Comparison of ENCODE assay signal across 8 cellular contexts in the genomic region with DNA sequence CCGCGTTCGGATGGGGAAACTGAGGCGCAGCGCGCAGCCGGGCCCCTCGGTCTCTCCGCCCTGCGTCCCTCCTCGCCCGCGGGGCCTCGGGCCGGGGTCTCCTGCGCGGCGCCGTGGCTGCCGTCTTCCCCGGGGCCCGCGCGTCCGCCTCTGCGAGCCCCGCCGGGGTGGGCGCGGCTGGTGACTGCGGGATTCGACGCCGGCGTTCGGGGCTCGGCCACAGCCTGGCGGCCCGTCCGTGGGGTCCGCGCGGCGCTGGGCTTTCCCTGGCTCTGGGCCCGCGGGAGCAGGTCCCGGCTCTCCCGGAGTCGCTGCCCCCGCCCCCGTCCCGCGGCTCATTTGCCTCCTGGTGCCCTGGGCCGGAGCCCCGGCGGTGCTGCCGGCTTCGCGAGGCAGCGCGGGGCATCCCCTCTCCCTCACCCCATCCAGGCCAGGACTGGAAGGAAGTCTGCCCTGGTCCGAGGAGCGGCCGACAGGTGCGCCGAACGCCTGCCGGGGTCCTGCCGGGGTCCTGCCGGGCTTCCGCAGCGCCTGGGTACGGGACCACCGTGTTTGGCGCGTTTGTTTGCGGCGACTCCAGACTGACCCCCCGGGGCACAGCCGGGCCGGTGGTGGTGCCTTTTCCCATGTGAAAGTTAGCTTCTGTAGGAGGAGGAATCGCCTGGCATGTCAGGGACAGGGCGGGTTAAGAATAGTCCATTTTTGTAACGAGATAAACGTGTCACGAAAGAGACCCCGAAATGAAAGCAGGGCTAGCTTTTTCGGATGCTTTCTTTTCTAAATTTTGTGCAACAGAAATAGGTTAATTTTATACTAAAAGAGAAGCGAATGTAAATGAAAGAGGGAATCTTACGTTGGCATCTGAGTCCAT. TPM values are rescaled to one million over a fixed set of nuclear protein-coding genes. Genes with fewer than 3 reads are reported as not detected.
DNase-seq lines count a peak whose midpoint lies in the region; ATAC-seq, FAIRE-seq and TF ChIP-seq lines count a peak whose summit lies in the region.

No MANE protein-coding gene starts in this region.

- H2AFZ ChIP-seq in GM12878 (ENCODE audit: control insufficient read depth, low read depth, low read length) = peak overlapping the region; percentile 99

- RAD21 ChIA-PET in GM12878 (lab: Charles Lee; ENCODE audit: unreplicated experiment) = no interaction called here

- in situ Hi-C loops in GM12878 (cut with MboI) = no loop called here

- BruUV-seq in GM12878 (replicated peaks; lab: Mats Ljungman, UMichigan) = no TSS peak

- SMC1A ChIA-PET in GM12878 (lab: Charles Lee; ENCODE audit: uncharacterized antibody, unreplicated experiment) = no interaction called here

- H4K20me1 ChIP-seq in GM12878 (ENCODE audit: control insufficient read depth, insufficient read depth) = no peaks in the 10 kb centered on the region

- peaks cover 2% of the 10 kb centered on the region in 2 experiments; a peak in 3 of 4 replicates for H3K36me3 ChIP-seq in GM12878 (ENCODE audit: control insufficient read depth in 2 of 2, insufficient read depth in 2 of 2, low read length in 1 of 2)
- peaks cover 22% of the 10 kb centered on the region for H3K36me3 ChIP-seq in thoracic aorta

- CTCF ChIA-PET in GM12878 (lab: Yijun Ruan, JAX) = interaction anchor here (1.3 kb wide), 1 partner anchor 105 kb away, joined by 3 read pairs; no protein-coding TSS in a partner anchor

- TF ChIP-seq POLR2A in GM12878 (IDR thresholded peaks at IDR 0.05; ENCODE audit: low read depth, low read length) = no peak

- H3K4me1 ChIP-seq in GM12878 (ENCODE audit: control insufficient read depth, insufficient read depth, low read length) (peaks cover 18% of the 10 kb centered on the region), thoracic aorta (ENCODE audit: control insufficient read depth in 1 of 2, low read depth in 2 of 2) (peaks cover 16 to 50% of the 10 kb centered on the region in 2 donors)

- H3K4me2 ChIP-seq in GM12878 (ENCODE audit: control insufficient read depth, insufficient read depth) = peak overlapping the region; percentile 86

- H3K27ac ChIP-seq in GM12878 (ENCODE audit: control insufficient read depth, insufficient read depth) = peak overlapping the region; percentile 69
- H3K27ac ChIP-seq in thoracic aorta = no peak overlapping the region

- POLR2A ChIA-PET in GM12878 (lab: Charles Lee) = no interaction called here

- ATAC-seq in HG03432 (IDR thresholded peaks at IDR 0.05; ENCODE audit: unreplicated experiment) = peak; percentile 34
- peak; percentile 41 for ATAC-seq in GM12878
- ATAC-seq in left lobe of liver = peak; percentile 8
- peak; percentile 29 for ATAC-seq in thoracic aorta (ENCODE audit: insufficient number of reproducible peaks, low FRiP score, low read depth)

- intact Hi-C loops in GM12878 (cut with micrococcal nuclease; ENCODE audit: unreplicated experiment) = no loop called here

- TF ChIP-seq CTCF in GM10266 (IDR thresholded peaks at IDR 0.05; ENCODE audit: control insufficient read depth, insufficient read depth, low read depth, missing control alignments) (no peak), GM12878 (IDR thresholded peaks at IDR 0.05 in 2 of 3, conservative IDR thresholded peaks at IDR 0.05 in 1 of 3; ENCODE audit: control insufficient read depth in 2 of 3, extremely low read depth in 1 of 3, insufficient read depth in 1 of 3, low read depth in 3 of 3, low read length in 3 of 3) (no peak), thoracic aorta (IDR thresholded peaks at IDR 0.05) (no peak)

- TF ChIP-seq EP300 in GM12878 (IDR thresholded peaks at IDR 0.05; ENCODE audit: borderline replicate concordance in 1 of 2, control insufficient read depth in 1 of 2, low read depth in 2 of 2, low read length in 2 of 2) = no peak

- H3K9ac ChIP-seq in GM12878 (ENCODE audit: control insufficient read depth, insufficient read depth, low read length) = peak overlapping the region; percentile 89

- no peak for TF ChIP-seq RAD21 in GM12878 (IDR thresholded peaks at IDR 0.05; ENCODE audit: insufficient read depth, low read depth, low read length)

- H3K9me3 ChIP-seq in GM12878 (replicated peaks; ENCODE audit: control insufficient read depth, insufficient read depth, low read length) (no peaks in the 10 kb centered on the region), thoracic aorta (no peaks in the 10 kb centered on the region)

- peak; percentile 70 for DNase-seq in GM10266 (ENCODE audit: extremely low spot score)
- DNase-seq in GM12878 (ENCODE audit: low read depth, low spot score) = no peak
- no peak for DNase-seq in left lobe of liver (ENCODE audit: low spot score)
- no peak for DNase-seq in thoracic aorta (ENCODE audit: low spot score)
- no peak for DNase-seq in NCI-H446 (lab: John Stamatoyannopoulos, UW)
- no peak for DNase-seq in activated gamma-delta T cell treated with Interleukin-2 at 50 U/mL for 16 hours
- no peak for DNase-seq in NCI-H774 (lab: John Stamatoyannopoulos, UW)

- WGBS in GM12878 (ENCODE audit: insufficient coverage, insufficient replicate concordance, low lambda C conversion rate, missing lambda C conversion rate) = 6% methylated on average over 67 of the region's 90 CpGs

- FAIRE-seq in GM12878 (lab: Jason Lieb, UNC) = no peak

- H3K4me3 ChIP-seq in GM12878 = peak overlapping the region; percentile 97
- H3K4me3 ChIP-seq in thoracic aorta = peak overlapping the region; percentile 81

- H3K79me2 ChIP-seq in GM12878 (ENCODE audit: control insufficient read depth, insufficient read depth, low read length) = peaks cover 15% of the 10 kb centered on the region

- H3K27me3 ChIP-seq in GM12878 (replicated peaks in 1 of 2; ENCODE audit: control insufficient read depth in 2 of 2, insufficient read depth in 2 of 2, low read length in 1 of 2) (no peaks in the 10 kb centered on the region), thoracic aorta (replicated peaks; ENCODE audit: insufficient read depth) (no peaks in the 10 kb centered on the region)

RNA-seq across cellular contexts. Expression of gene CHMP6, which starts 0.7 kb away (rescaled TPM):
- total RNA-seq in GM12878 (2013; cell fraction: nucleolus; rRNA removed) = 34.6 and 47.2 TPM in 2 replicates
- 9.6 and 10.4 TPM in 2 replicates for total RNA-seq in GM12878 (2014; rRNA removed)
- total RNA-seq in GM12878 (2014; rRNA removed; fragmentation: Illumina TruSeq; extraction: Trizol) = 13.2 and 14.4 TPM in 2 replicates
- total RNA-seq in GM12878 (2021) = 26.8 and 29.8 TPM in 2 replicates
- 4.7 TPM for polyA plus RNA-seq in GM12878 (2011; ENCODE audit: low read depth)
- polyA plus RNA-seq in GM12878 (2011; rRNA removed) = 13.0 and 15.0 TPM in 2 replicates
- 17.0 and 25.3 TPM in 2 replicates for polyA plus RNA-seq in GM12878 (2011; cell fraction: cytosol; rRNA removed)
- 20.6 and 26.1 TPM in 2 replicates for polyA plus RNA-seq in GM12878 (2011; cell fraction: nucleus; rRNA removed)
- 12.4 and 13.1 TPM in 2 replicates for polyA plus RNA-seq in GM12878 (2012)
- polyA plus RNA-seq in GM12878 (2014; fragmentation: Illumina TruSeq; extraction: Trizol) = 10.5 and 14.1 TPM in 2 replicates
- polyA plus RNA-seq in GM12878 (2014; fragmentation: Nextera tagmentation; extraction: Ambion mirVana) = 1 to 10 TPM in 1 of 2 experiments, under 1 TPM in 1; 0.21 to 2.1 TPM
- polyA plus RNA-seq in GM12878 (2014; rRNA removed) = 32.0 and 35.7 TPM in 2 replicates
- polyA plus RNA-seq in GM12878 (2016; fragmentation: Nextera tagmentation; extraction: Ambion mirVana) = 10 to 100 TPM; 32.8 to 37.9 TPM
- 6.7 and 12.2 TPM in 2 replicates for polyA minus RNA-seq in GM12878 (2011; rRNA and poly(A)+ RNA removed)
- polyA minus RNA-seq in GM12878 (2011; cell fraction: cytosol; rRNA and poly(A)+ RNA removed) = 5.6 and 9.9 TPM in 2 replicates
- 9.7 and 15.0 TPM in 2 replicates for polyA minus RNA-seq in GM12878 (2011; cell fraction: nucleus; rRNA and poly(A)+ RNA removed)
- 16.5 TPM for total RNA-seq in left lobe of liver
- 10 to 100 TPM; 20.2 to 38.0 TPM for total RNA-seq in thoracic aorta

RNA-seq across cellular contexts. Expression of gene BAIAP2, which starts 42.6 kb away (rescaled TPM):
- total RNA-seq in GM12878 (2013; cell fraction: nucleolus; rRNA removed) = 2.8 and 3.2 TPM in 2 replicates
- total RNA-seq in GM12878 (2014; rRNA removed) = 0.11 and 1.1 TPM in 2 replicates
- total RNA-seq in GM12878 (2014; rRNA removed; fragmentation: Illumina TruSeq; extraction: Trizol) = 0.18 TPM in 2 replicates
- total RNA-seq in GM12878 (2021) = 0.64 and 1.2 TPM in 2 replicates
- 0.67 TPM for polyA plus RNA-seq in GM12878 (2011; ENCODE audit: low read depth)
- 0.22 TPM in 1 of 2 replicates, not detected in the other for polyA plus RNA-seq in GM12878 (2011; rRNA removed)
- 0.16 and 0.17 TPM in 2 replicates for polyA plus RNA-seq in GM12878 (2011; cell fraction: cytosol; rRNA removed)
- polyA plus RNA-seq in GM12878 (2011; cell fraction: nucleus; rRNA removed) = 0.61 and 1.4 TPM in 2 replicates
- polyA plus RNA-seq in GM12878 (2012) = 1.3 and 1.7 TPM in 2 replicates
- polyA plus RNA-seq in GM12878 (2014; fragmentation: Illumina TruSeq; extraction: Trizol) = 0.15 TPM in 1 of 2 replicates, not detected in the other
- not detected for polyA plus RNA-seq in GM12878 (2014; fragmentation: Nextera tagmentation; extraction: Ambion mirVana)
- 0.56 and 2.6 TPM in 2 replicates for polyA plus RNA-seq in GM12878 (2014; rRNA removed)
- polyA plus RNA-seq in GM12878 (2016; fragmentation: Nextera tagmentation; extraction: Ambion mirVana) = under 1 TPM; 0.39 to 0.53 TPM
- 0.15 and 0.57 TPM in 2 replicates for polyA minus RNA-seq in GM12878 (2011; rRNA and poly(A)+ RNA removed)
- not detected in 2 replicates for polyA minus RNA-seq in GM12878 (2011; cell fraction: cytosol; rRNA and poly(A)+ RNA removed)
- polyA minus RNA-seq in GM12878 (2011; cell fraction: nucleus; rRNA and poly(A)+ RNA removed) = 0.48 and 0.97 TPM in 2 replicates
- 101 TPM for total RNA-seq in left lobe of liver
- total RNA-seq in thoracic aorta = 10 to 100 TPM in 1 of 2 donors, 1 to 10 TPM in 1; 9.9 to 15.6 TPM
